Comparison of ENCODE assay signal across 39 cellular contexts in the genomic region with DNA sequence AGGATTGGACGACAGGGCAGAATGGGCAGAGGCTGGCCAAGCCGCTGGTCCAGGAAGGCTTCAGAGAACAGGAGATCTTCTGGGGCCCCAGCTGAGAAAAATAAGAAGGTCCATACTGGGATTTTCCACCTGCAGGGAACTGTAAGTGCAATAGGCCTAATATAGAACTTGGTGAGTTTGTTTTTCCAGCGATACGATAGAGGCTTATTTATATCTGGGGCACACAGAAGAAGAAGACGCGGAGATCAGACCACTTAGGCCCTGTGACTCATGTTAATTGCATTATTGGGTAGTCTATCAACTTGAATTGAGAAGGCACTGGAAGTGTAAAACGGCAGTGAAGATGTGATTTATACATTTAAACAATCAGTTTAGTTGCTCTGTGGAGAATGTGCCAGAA. TPM values are rescaled to one million over a fixed set of nuclear protein-coding genes. Genes with fewer than 3 reads are reported as not detected.
"Had no signal": no experiment of that assay in that cellular context is flagged by ENCODE, and none has a peak within 500 bp of the region (broad histone marks: within the 10 kb centered on the region; RNA-seq: fewer than 3 reads in every experiment).

No MANE protein-coding gene starts in this region.

- ATAC-seq: activated CD4-positive, alpha-beta T cell treated with anti-CD3 and anti-CD28 coated beads for 36 hours; activated CD8-positive, alpha-beta memory T cell treated with anti-CD3 and anti-CD28 coated beads, Interleukin-2, amount 10 ng/mL, durations not matched to agents 7 days and 5 days; activated CD8-positive, alpha-beta T cell treated with anti-CD3 and anti-CD28 coated beads for 36 hours; activated naive CD8-positive, alpha-beta T cell treated with anti-CD3 and anti-CD28 coated beads, Interleukin-2, amount 50 U/mL, for 24 hours; esophagus mucosa; foreskin keratinocyte; gastrocnemius medialis had no signal

- H3K27ac ChIP-seq: adrenal gland, breast epithelium, cardiac muscle cell, coronary artery, dorsolateral prefrontal cortex, foreskin keratinocyte, gastrocnemius medialis, heart left ventricle had no signal

- H3K36me3 ChIP-seq: adrenal gland, breast epithelium, cardiac muscle cell, gastrocnemius medialis, heart left ventricle had no signal

- H3K9me3 ChIP-seq: adrenal gland, breast epithelium, gastrocnemius medialis, heart left ventricle had no signal

- H3K4me1 ChIP-seq: adrenal gland, breast epithelium, foreskin keratinocyte, gastrocnemius medialis, heart left ventricle had no signal

- H3K9me3 Mint-ChIP-seq: activated CD8-positive, alpha-beta T cell treated with anti-CD3 and anti-CD28 coated beads for 36 hours; activated naive CD4-positive, alpha-beta T cell treated with anti-CD3 and anti-CD28 coated beads for 36 hours; activated naive CD4-positive, alpha-beta T cell treated with anti-CD3 and anti-CD28 coated beads, Interleukin-2, amount 50 U/mL, for 24 hours; activated naive CD8-positive, alpha-beta T cell treated with anti-CD3 and anti-CD28 coated beads for 36 hours; activated naive CD8-positive, alpha-beta T cell treated with anti-CD3 and anti-CD28 coated beads, Interleukin-2, amount 50 U/mL, for 24 hours; activated T-helper 1 cell treated with anti-CD3 and anti-CD28 coated beads, Interleukin-12 subunit alpha, Interleukin-12 subunit beta, Interleukin-2, Interleukin-4 antibody, amounts not matched to agents 30 ng/mL and 10 ng/mL and 1 ng/mL, durations not matched to agents 14 hours and 24 hours and 36 hours; activated T-helper 2 cell treated with anti-CD3 and anti-CD28 coated beads, Interferon-gamma antibody, Interleukin-2, Interleukin-4, amounts not matched to agents 10 μg/mL and 5 μg/mL and 100 μg/mL, durations not matched to agents 14 hours and 24 hours and 36 hours; brain; dendritic cell treated with granulocyte-macrophage colony-stimulating factor and Interleukin-4, amounts not matched to agents 40 ng/mL and 50 ng/mL, for 4 days; endodermal cell had no signal

- H3K36me3 Mint-ChIP-seq: activated CD8-positive, alpha-beta memory T cell treated with anti-CD3 and anti-CD28 coated beads, Interleukin-2, amount 10 ng/mL, durations not matched to agents 7 days and 5 days; activated naive CD4-positive, alpha-beta T cell treated with anti-CD3 and anti-CD28 coated beads, Interleukin-2, amount 50 U/mL, for 24 hours; activated naive CD8-positive, alpha-beta T cell treated with anti-CD3 and anti-CD28 coated beads for 36 hours; brain had no signal

- H3K4me1 Mint-ChIP-seq: activated CD4-positive, alpha-beta T cell treated with anti-CD3 and anti-CD28 coated beads for 36 hours; activated naive CD4-positive, alpha-beta T cell treated with anti-CD3 and anti-CD28 coated beads, Interleukin-2, amount 50 U/mL, for 24 hours; activated naive CD8-positive, alpha-beta T cell treated with anti-CD3 and anti-CD28 coated beads, Interleukin-2, amount 50 U/mL, for 24 hours; endodermal cell had no signal

- H3K4me3 ChIP-seq: adrenal gland, breast epithelium, cardiac muscle cell, coronary artery, dorsolateral prefrontal cortex, gastrocnemius medialis, heart left ventricle had no signal

- H3K27ac Mint-ChIP-seq: activated CD4-positive, alpha-beta T cell treated with anti-CD3 and anti-CD28 coated beads for 36 hours; activated CD8-positive, alpha-beta memory T cell treated with anti-CD3 and anti-CD28 coated beads, Interleukin-2, amount 10 ng/mL, durations not matched to agents 7 days and 5 days; activated CD8-positive, alpha-beta T cell treated with anti-CD3 and anti-CD28 coated beads for 36 hours; activated naive CD4-positive, alpha-beta T cell treated with anti-CD3 and anti-CD28 coated beads for 36 hours; activated naive CD4-positive, alpha-beta T cell treated with anti-CD3 and anti-CD28 coated beads, Interleukin-2, amount 50 U/mL, for 24 hours; activated naive CD8-positive, alpha-beta T cell treated with anti-CD3 and anti-CD28 coated beads for 36 hours; activated naive CD8-positive, alpha-beta T cell treated with anti-CD3 and anti-CD28 coated beads, Interleukin-2, amount 50 U/mL, for 24 hours; activated T-helper 1 cell treated with anti-CD3 and anti-CD28 coated beads, Interleukin-12 subunit alpha, Interleukin-12 subunit beta, Interleukin-2, Interleukin-4 antibody, amounts not matched to agents 30 ng/mL and 10 ng/mL and 1 ng/mL, durations not matched to agents 14 hours and 24 hours and 36 hours; activated T-helper 2 cell treated with anti-CD3 and anti-CD28 coated beads, Interferon-gamma antibody, Interleukin-2, Interleukin-4, amounts not matched to agents 10 μg/mL and 5 μg/mL and 100 μg/mL, durations not matched to agents 14 hours and 24 hours and 36 hours; brain; dendritic cell treated with granulocyte-macrophage colony-stimulating factor and Interleukin-4, amounts not matched to agents 40 ng/mL and 50 ng/mL, for 4 days; endodermal cell had no signal

- H3K27me3 ChIP-seq: adrenal gland, gastrocnemius medialis had no signal

- DNase-seq: activated CD4-positive, alpha-beta T cell treated with anti-CD3 and anti-CD28 coated beads for 36 hours; activated CD4-positive, alpha-beta T cell treated with anti-CD3 and anti-CD28 coated beads, Interleukin-2, amount 50 U/mL, for 1 hour; activated CD4-positive, alpha-beta T cell treated with anti-CD3 and anti-CD28 coated beads, Interleukin-2, amount 50 U/mL, for 48 hours; activated CD4-positive, CD25-positive, alpha-beta regulatory T cell; activated CD4-positive, CD25-positive, alpha-beta regulatory T cell treated with anti-CD3 and anti-CD28 coated beads, Interleukin-2, amount 50 U/mL, for 72 hours; activated CD8-positive, alpha-beta memory T cell treated with anti-CD3 and anti-CD28 coated beads, Interleukin-2, amount 10 ng/mL, durations not matched to agents 7 days and 5 days; activated CD8-positive, alpha-beta memory T cell treated with anti-CD3 and anti-CD28 coated beads, Interleukin-2, amount 50 U/mL, for 4 hours; activated CD8-positive, alpha-beta T cell treated with anti-CD3 and anti-CD28 coated beads for 36 hours; activated effector memory CD4-positive, alpha-beta T cell treated with anti-CD3 and anti-CD28 coated beads, Interleukin-2, amount 50 U/mL, for 16 hours; activated naive CD4-positive, alpha-beta T cell treated with anti-CD3 and anti-CD28 coated beads for 36 hours; activated naive CD8-positive, alpha-beta T cell treated with anti-CD3 and anti-CD28 coated beads for 36 hours; activated naive CD8-positive, alpha-beta T cell treated with anti-CD3 and anti-CD28 coated beads, Interleukin-2, amount 50 U/mL, for 24 hours; activated T-cell treated with anti-CD3 and anti-CD28 coated beads, Interleukin-2, amount 50 U/mL, for 1 hour; activated T-cell treated with anti-CD3 and anti-CD28 coated beads, Interleukin-2, amount 50 U/mL, for 48 hours; adrenal gland; amygdala; aorta; central memory CD4-positive, alpha-beta T cell; cerebellar nuclear complex; dorsolateral prefrontal cortex; effector memory CD4-positive, alpha-beta T cell; endodermal cell; foreskin keratinocyte; gastrocnemius medialis; glutamatergic neuron; heart left ventricle; T-helper 2 cell had no signal

- H3K4me3 Mint-ChIP-seq: activated CD4-positive, alpha-beta T cell treated with anti-CD3 and anti-CD28 coated beads for 36 hours; activated CD8-positive, alpha-beta memory T cell treated with anti-CD3 and anti-CD28 coated beads, Interleukin-2, amount 10 ng/mL, durations not matched to agents 7 days and 5 days; activated CD8-positive, alpha-beta T cell treated with anti-CD3 and anti-CD28 coated beads for 36 hours; activated naive CD4-positive, alpha-beta T cell treated with anti-CD3 and anti-CD28 coated beads for 36 hours; activated naive CD4-positive, alpha-beta T cell treated with anti-CD3 and anti-CD28 coated beads, Interleukin-2, amount 50 U/mL, for 24 hours; activated naive CD8-positive, alpha-beta T cell treated with anti-CD3 and anti-CD28 coated beads for 36 hours; activated naive CD8-positive, alpha-beta T cell treated with anti-CD3 and anti-CD28 coated beads, Interleukin-2, amount 50 U/mL, for 24 hours; activated T-helper 1 cell treated with anti-CD3 and anti-CD28 coated beads, Interleukin-12 subunit alpha, Interleukin-12 subunit beta, Interleukin-2, Interleukin-4 antibody, amounts not matched to agents 30 ng/mL and 10 ng/mL and 1 ng/mL, durations not matched to agents 14 hours and 24 hours and 36 hours; brain; dendritic cell treated with granulocyte-macrophage colony-stimulating factor and Interleukin-4, amounts not matched to agents 40 ng/mL and 50 ng/mL, for 4 days; endodermal cell had no signal

RNA-seq across cellular contexts. Expression of a gene that starts 9.8 kb away (rescaled TPM):
- total RNA-seq: activated CD4-positive, alpha-beta T cell treated with anti-CD3 and anti-CD28 coated beads for 36 hours; activated CD8-positive, alpha-beta memory T cell treated with anti-CD3 and anti-CD28 coated beads for 36 hours; activated CD8-positive, alpha-beta memory T cell treated with anti-CD3 and anti-CD28 coated beads, Interleukin-2, amount 10 ng/mL, durations not matched to agents 7 days and 5 days; activated CD8-positive, alpha-beta T cell treated with anti-CD3 and anti-CD28 coated beads for 36 hours; activated naive CD4-positive, alpha-beta T cell treated with anti-CD3 and anti-CD28 coated beads for 36 hours; activated naive CD8-positive, alpha-beta T cell treated with anti-CD3 and anti-CD28 coated beads for 36 hours; activated T-helper 1 cell treated with anti-CD3 and anti-CD28 coated beads, Interleukin-12 subunit alpha, Interleukin-12 subunit beta, Interleukin-2, Interleukin-4 antibody, amounts not matched to agents 30 ng/mL and 10 ng/mL and 1 ng/mL, durations not matched to agents 14 hours and 24 hours and 36 hours; activated T-helper 2 cell treated with anti-CD3 and anti-CD28 coated beads, Interferon-gamma antibody, Interleukin-2, Interleukin-4, amounts not matched to agents 10 μg/mL and 5 μg/mL and 100 μg/mL, durations not matched to agents 14 hours and 24 hours and 36 hours; adrenal gland; aorta; breast epithelium; cardiac muscle cell; dorsolateral prefrontal cortex; endodermal cell; epithelial cell of proximal tubule; esophagus mucosa; foreskin keratinocyte; gastrocnemius medialis; heart left ventricle; T-helper 1 cell treated with Interleukin-12 subunit alpha and Interleukin-12 subunit beta and Interleukin-4 antibody, amounts not matched to agents 30 ng/mL and 1 ng/mL, for 36 hours had no signal
- polyA plus RNA-seq: adrenal gland, aorta, cardiac muscle cell, foreskin keratinocyte, heart left ventricle had no signal

RNA-seq across cellular contexts. Expression of a gene that starts 34.0 kb away (rescaled TPM):
- total RNA-seq: activated CD4-positive, alpha-beta T cell treated with anti-CD3 and anti-CD28 coated beads for 36 hours; activated CD8-positive, alpha-beta memory T cell treated with anti-CD3 and anti-CD28 coated beads for 36 hours; activated CD8-positive, alpha-beta memory T cell treated with anti-CD3 and anti-CD28 coated beads, Interleukin-2, amount 10 ng/mL, durations not matched to agents 7 days and 5 days; activated CD8-positive, alpha-beta T cell treated with anti-CD3 and anti-CD28 coated beads for 36 hours; activated naive CD4-positive, alpha-beta T cell treated with anti-CD3 and anti-CD28 coated beads for 36 hours; activated naive CD8-positive, alpha-beta T cell treated with anti-CD3 and anti-CD28 coated beads for 36 hours; activated T-helper 1 cell treated with anti-CD3 and anti-CD28 coated beads, Interleukin-12 subunit alpha, Interleukin-12 subunit beta, Interleukin-2, Interleukin-4 antibody, amounts not matched to agents 30 ng/mL and 10 ng/mL and 1 ng/mL, durations not matched to agents 14 hours and 24 hours and 36 hours; activated T-helper 2 cell treated with anti-CD3 and anti-CD28 coated beads, Interferon-gamma antibody, Interleukin-2, Interleukin-4, amounts not matched to agents 10 μg/mL and 5 μg/mL and 100 μg/mL, durations not matched to agents 14 hours and 24 hours and 36 hours; adrenal gland; aorta; breast epithelium; cardiac muscle cell; dorsolateral prefrontal cortex; endodermal cell; epithelial cell of proximal tubule; esophagus mucosa; foreskin keratinocyte; gastrocnemius medialis; heart left ventricle; T-helper 1 cell treated with Interleukin-12 subunit alpha and Interleukin-12 subunit beta and Interleukin-4 antibody, amounts not matched to agents 30 ng/mL and 1 ng/mL, for 36 hours had no signal
- polyA plus RNA-seq: adrenal gland, aorta, cardiac muscle cell, foreskin keratinocyte, heart left ventricle had no signal
